14 cellular contexts compared by ENCODE assay signal in the genomic region with DNA sequence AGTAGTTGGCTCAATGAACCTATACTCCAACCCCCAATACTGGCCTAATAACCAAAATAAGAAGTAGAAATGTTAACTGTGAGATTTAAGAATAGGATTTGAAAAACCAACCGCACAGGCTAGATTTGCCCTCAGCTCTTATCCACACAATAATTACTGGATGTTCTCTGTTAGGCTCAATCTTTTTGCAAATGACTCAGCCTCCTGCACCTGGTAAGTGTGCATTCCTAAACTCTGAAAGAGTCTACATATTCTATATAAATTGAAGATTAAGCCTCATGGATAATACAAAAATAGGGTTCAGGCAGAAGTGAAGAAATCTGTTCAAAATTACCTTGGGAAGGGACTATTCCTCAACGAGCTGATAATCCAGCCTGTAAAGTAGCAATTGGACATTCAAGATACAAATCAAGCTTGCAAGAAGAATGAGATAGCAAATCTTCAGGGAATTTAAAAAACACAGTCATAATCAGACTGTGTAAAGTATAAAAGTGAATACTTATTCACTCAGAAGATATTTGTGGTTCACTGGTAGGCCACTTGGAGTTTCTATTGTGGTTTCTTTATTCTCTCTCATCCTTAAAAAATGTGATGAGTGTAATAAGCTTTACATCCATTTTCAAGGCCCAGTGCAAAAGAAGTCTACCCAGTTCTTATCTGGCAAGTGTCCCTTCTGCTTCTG.
A peak's percentile ranks its signal among the peaks of the same experiment; 100 is the strongest.
DNase-seq lines count a peak whose midpoint lies in the region; ATAC-seq lines count a peak whose summit lies in the region.
"Had no signal": no experiment of that assay in that cellular context is flagged by ENCODE, and none has a peak within 500 bp of the region (broad histone marks: within the 10 kb centered on the region; RNA-seq: fewer than 3 reads in every experiment).

No MANE protein-coding gene starts in this region.

- H3K27me3 Mint-ChIP-seq in activated naive CD4-positive, alpha-beta T cell treated with anti-CD3 and anti-CD28 coated beads for 36 hours (ENCODE audit: low read depth): no peaks in the 10 kb centered on the region
- no peaks in the 10 kb centered on the region for H3K27me3 Mint-ChIP-seq in activated T-helper 17 cell treated with anti-CD3 and anti-CD28 coated beads, Interleukin-2, amount 50 U/mL, for 72 hours
- H3K27me3 Mint-ChIP-seq: activated B cell treated with CpG ODN at 0.5 μM for 24 hours had no signal

- no peak overlapping the region for H3K9ac ChIP-seq in adipocyte (ENCODE audit: low read length)
- H3K9ac ChIP-seq: BLaER1 had no signal

- H3K36me3 ChIP-seq in adipocyte (ENCODE audit: control insufficient read depth, insufficient read depth, low read length, severe bottlenecking): no peaks in the 10 kb centered on the region
- H3K36me3 ChIP-seq: BLaER1 had no signal

- H3K4me1 Mint-ChIP-seq in activated naive CD4-positive, alpha-beta T cell treated with anti-CD3 and anti-CD28 coated beads for 36 hours (ENCODE audit: low read depth): no peaks in the 10 kb centered on the region
- no peaks in the 10 kb centered on the region for H3K4me1 Mint-ChIP-seq in activated T-helper 17 cell treated with anti-CD3 and anti-CD28 coated beads, Interleukin-2, amount 50 U/mL, for 72 hours
- H3K4me1 Mint-ChIP-seq: activated B cell treated with CpG ODN at 0.5 μM for 24 hours had no signal

- no peaks in the 10 kb centered on the region for H3K27me3 ChIP-seq in adipocyte (replicated peaks; ENCODE audit: control insufficient read depth, insufficient read depth, low read length)
- H3K27me3 ChIP-seq: BLaER1 had no signal

- peaks cover 25% of the 10 kb centered on the region for H3K4me1 ChIP-seq in adipocyte (ENCODE audit: control insufficient read depth, insufficient read depth, low read length)

- no peaks in the 10 kb centered on the region for H3K36me3 Mint-ChIP-seq in activated naive CD4-positive, alpha-beta T cell treated with anti-CD3 and anti-CD28 coated beads for 36 hours (ENCODE audit: low read depth)
- H3K36me3 Mint-ChIP-seq in activated T-helper 17 cell treated with anti-CD3 and anti-CD28 coated beads, Interleukin-2, amount 50 U/mL, for 72 hours (ENCODE audit: low read depth): no peaks in the 10 kb centered on the region

- H3K9me3 Mint-ChIP-seq in activated naive CD4-positive, alpha-beta T cell treated with anti-CD3 and anti-CD28 coated beads for 36 hours: peaks cover 2% of the 10 kb centered on the region
- H3K9me3 Mint-ChIP-seq in activated T-helper 17 cell treated with anti-CD3 and anti-CD28 coated beads, Interleukin-2, amount 50 U/mL, for 72 hours: peaks cover 6% of the 10 kb centered on the region
- H3K9me3 Mint-ChIP-seq: activated B cell treated with CpG ODN at 0.5 μM for 24 hours had no signal

- DNase-seq in AG08395 (ENCODE audit: low spot score): peak; percentile 82
- DNase-seq in HS-27A (ENCODE audit: low read depth): peak; percentile 48
- DNase-seq in adipocyte (ENCODE audit: low read depth): peak; percentile 3
- peak; percentile 29 for DNase-seq in hepatic stellate cell (ENCODE audit: low spot score)
- no peak for DNase-seq in activated naive CD4-positive, alpha-beta T cell treated with anti-CD3 and anti-CD28 coated beads for 36 hours
- no peak for DNase-seq in SIG-M5 (lab: John Stamatoyannopoulos, UW)
- DNase-seq in posterior cingulate gyrus: no peak
- DNase-seq: activated B cell treated with CpG ODN at 0.5 μM for 24 hours; activated T-cell treated with anti-CD3 and anti-CD28 coated beads, Interleukin-2, amount 50 U/mL, for 4 hours; KG1; RPMI8226; substantia nigra had no signal

- H3K9me3 ChIP-seq in adipocyte (ENCODE audit: control insufficient read depth, low read length): no peaks in the 10 kb centered on the region
- H3K9me3 ChIP-seq: BLaER1 had no signal

- no peak overlapping the region for H3K4me3 Mint-ChIP-seq in activated naive CD4-positive, alpha-beta T cell treated with anti-CD3 and anti-CD28 coated beads for 36 hours
- H3K4me3 Mint-ChIP-seq in activated T-helper 17 cell treated with anti-CD3 and anti-CD28 coated beads, Interleukin-2, amount 50 U/mL, for 72 hours: no peak overlapping the region
- H3K4me3 Mint-ChIP-seq: activated B cell treated with CpG ODN at 0.5 μM for 24 hours; activated T-cell treated with anti-CD3 and anti-CD28 coated beads, Interleukin-2, amount 50 U/mL, for 4 hours had no signal

- no peak for ATAC-seq in activated T-helper 17 cell treated with anti-CD3 and anti-CD28 coated beads, Interleukin-2, amount 50 U/mL, for 72 hours (replicated peaks)
- ATAC-seq: activated T-cell treated with anti-CD3 and anti-CD28 coated beads, Interleukin-2, amount 50 U/mL, for 4 hours had no signal

- H3K4me3 ChIP-seq in adipocyte (ENCODE audit: low read length): no peak overlapping the region
- H3K4me3 ChIP-seq: BLaER1 had no signal

- H3K27ac Mint-ChIP-seq in activated naive CD4-positive, alpha-beta T cell treated with anti-CD3 and anti-CD28 coated beads for 36 hours: no peak overlapping the region
- H3K27ac Mint-ChIP-seq in activated T-helper 17 cell treated with anti-CD3 and anti-CD28 coated beads, Interleukin-2, amount 50 U/mL, for 72 hours: no peak overlapping the region
- H3K27ac Mint-ChIP-seq: activated B cell treated with CpG ODN at 0.5 μM for 24 hours had no signal

- intact Hi-C loops in activated naive CD4-positive, alpha-beta T cell treated with anti-CD3 and anti-CD28 coated beads for 36 hours (cut with micrococcal nuclease): no loop called here
- intact Hi-C loops in posterior cingulate gyrus (cut with DNase I): no loop called here

- CTCF ChIA-PET in activated naive CD4-positive, alpha-beta T cell treated with anti-CD3 and anti-CD28 coated beads for 36 hours (lab: Charles Lee): no interaction called here

Comparison
In these comparisons a context has a peak if more than half of its experiments do, and no peak if none do; other contexts are left out.
1. DNase-seq: peak in AG08395 (single experiment), HS-27A (single experiment), adipocyte (single experiment) and hepatic stellate cell (single experiment); none in activated naive CD4-positive, alpha-beta T cell treated with anti-CD3 and anti-CD28 coated beads for 36 hours (single experiment), SIG-M5 (single experiment) and posterior cingulate gyrus (0 of 10).